In genomic region chrX:39162322-39162721, GRCh38 we compare ENCODE assay signal across 10 cellular contexts.
DNase-seq lines count a peak whose midpoint lies in the region; ATAC-seq lines count a peak whose summit lies in the region.
"Had no signal": no experiment of that assay in that cellular context is flagged by ENCODE, and none has a peak within 500 bp of the region (broad histone marks: within the 10 kb centered on the region; RNA-seq: fewer than 3 reads in every experiment).

No MANE protein-coding gene starts in this region.

- H3K9me3 ChIP-seq in iPS-15b (ENCODE audit: control insufficient read depth, insufficient read depth, low read length) = no peaks in the 10 kb centered on the region
- H3K9me3 ChIP-seq: right lobe of liver had no signal

- no peaks in the 10 kb centered on the region for H3K36me3 Mint-ChIP-seq in activated T-helper 17 cell treated with anti-CD3 and anti-CD28 coated beads, Interleukin-2, amount 50 U/mL, for 72 hours (ENCODE audit: low read depth)

- H3K4me1 Mint-ChIP-seq in activated T-helper 17 cell treated with anti-CD3 and anti-CD28 coated beads, Interleukin-2, amount 50 U/mL, for 72 hours = peaks cover 10% of the 10 kb centered on the region

- H3K4me3 Mint-ChIP-seq in activated T-helper 17 cell treated with anti-CD3 and anti-CD28 coated beads, Interleukin-2, amount 50 U/mL, for 72 hours = peak overlapping the region; percentile 55

- peak overlapping the region; percentile 43 for H3K4me3 ChIP-seq in iPS-15b (ENCODE audit: low read depth, low read length)
- H3K4me3 ChIP-seq: right lobe of liver had no signal

- peaks cover 25% of the 10 kb centered on the region for H3K27me3 ChIP-seq in iPS-15b (ENCODE audit: control insufficient read depth, insufficient read depth, low read length)
- H3K27me3 ChIP-seq: right lobe of liver had no signal

- peak overlapping the region; percentile 65 for H3K27ac Mint-ChIP-seq in activated T-helper 17 cell treated with anti-CD3 and anti-CD28 coated beads, Interleukin-2, amount 50 U/mL, for 72 hours

- no peaks in the 10 kb centered on the region for H3K9me3 Mint-ChIP-seq in activated T-helper 17 cell treated with anti-CD3 and anti-CD28 coated beads, Interleukin-2, amount 50 U/mL, for 72 hours

- H3K27me3 Mint-ChIP-seq in activated T-helper 17 cell treated with anti-CD3 and anti-CD28 coated beads, Interleukin-2, amount 50 U/mL, for 72 hours = peaks cover 13% of the 10 kb centered on the region

- peak; percentile 30 to 34 (median 33) for DNase-seq in stimulated activated CD4-positive, alpha-beta T cell treated with anti-CD3 and anti-CD28 coated beads, TNF-alpha, amount 100 ng/mL, for 48 hours (ENCODE audit: low read depth in 3 of 3)
- DNase-seq in DMS79 treated with DMSO at 0.1 percent for 48 hours (lab: John Stamatoyannopoulos, UW) (no peak), amniotic stem cell (lab: John Stamatoyannopoulos, UW) (no peak)
- DNase-seq: NCI-H187 had no signal

- peak; percentile 41 for ATAC-seq in HG02642 (IDR thresholded peaks at IDR 0.05; ENCODE audit: poor library complexity, unreplicated experiment)
- peak; percentile 74 for ATAC-seq in activated T-helper 17 cell treated with anti-CD3 and anti-CD28 coated beads, Interleukin-2, amount 50 U/mL, for 72 hours (replicated peaks)
- ATAC-seq in GM21576 (IDR thresholded peaks at IDR 0.05; ENCODE audit: unreplicated experiment) = no peak
- no peak for ATAC-seq in HG03196 (IDR thresholded peaks at IDR 0.05; ENCODE audit: unreplicated experiment)

- H3K9ac ChIP-seq in iPS-15b (ENCODE audit: low read depth, low read length) = no peak overlapping the region

- H3K4me1 ChIP-seq in iPS-15b (ENCODE audit: control insufficient read depth, insufficient read depth, low read length) = no peaks in the 10 kb centered on the region
- H3K4me1 ChIP-seq: right lobe of liver had no signal

- no peaks in the 10 kb centered on the region for H3K36me3 ChIP-seq in iPS-15b (ENCODE audit: control insufficient read depth, insufficient read depth, low read length)
- H3K36me3 ChIP-seq: right lobe of liver had no signal

Comparison
In these comparisons a context has a peak if more than half of its experiments do, and no peak if none do; other contexts are left out.
1. ATAC-seq: peak in HG02642 (single experiment) and activated T-helper 17 cell treated with anti-CD3 and anti-CD28 coated beads, Interleukin-2, amount 50 U/mL, for 72 hours (single experiment); none in GM21576 (single experiment) and HG03196 (single experiment).
2. DNase-seq: peak in stimulated activated CD4-positive, alpha-beta T cell treated with anti-CD3 and anti-CD28 coated beads, TNF-alpha, amount 100 ng/mL, for 48 hours (3 of 3); none in DMS79 treated with DMSO at 0.1 percent for 48 hours (single experiment) and amniotic stem cell (single experiment).